22 cellular contexts compared by ENCODE assay signal in genomic region chr13:30164141-30164540, GRCh38.
"Had no signal": no experiment of that assay in that cellular context is flagged by ENCODE, and none has a peak within 500 bp of the region (broad histone marks: within the 10 kb centered on the region; RNA-seq: fewer than 3 reads in every experiment).

No MANE protein-coding gene starts in this region.

- H3K27ac ChIP-seq: coronary artery, epithelial cell of prostate, esophagus muscularis mucosa, gastroesophageal sphincter, neural progenitor cell, ovary, suprapubic skin, thyroid gland, upper lobe of left lung, uterus had no signal

- H3K27me3 ChIP-seq: esophagus muscularis mucosa, gastroesophageal sphincter, neural progenitor cell, ovary, suprapubic skin, thyroid gland, upper lobe of left lung, uterus had no signal

- H2AFZ ChIP-seq: neural progenitor cell had no signal

- H3K36me3 Mint-ChIP-seq: mesothelial cell of epicardium, natural killer cell had no signal

- H3K36me3 ChIP-seq: esophagus muscularis mucosa, gastroesophageal sphincter, neural progenitor cell, ovary, suprapubic skin, thyroid gland, upper lobe of left lung, uterus had no signal

- FAIRE-seq: endometrium, small intestine had no signal

- H3K27ac Mint-ChIP-seq: mesothelial cell of epicardium, natural killer cell, neural progenitor cell had no signal

- H3K4me3 Mint-ChIP-seq: mesothelial cell of epicardium, natural killer cell, neural progenitor cell had no signal

- DNase-seq: effector memory CD4-positive, alpha-beta T cell; foreskin fibroblast; glutamatergic neuron; islet precursor cell; natural killer cell; nucleus accumbens; ovary; right cardiac atrium; small intestine; stimulated activated CD4-positive, alpha-beta T cell treated with anti-CD3 and anti-CD28 coated beads, Interleukin-12 subunit alpha, Interleukin-12 subunit beta, amount 100 ng/mL, for 4 hours; stimulated activated naive CD4-positive, alpha-beta T cell treated with Interleukin-2 at 50 U/mL for 16 hours; thyroid gland; upper lobe of left lung; uterus had no signal

- H3K4me2 ChIP-seq: neural progenitor cell had no signal

- H3K9me3 ChIP-seq: esophagus muscularis mucosa, gastroesophageal sphincter, ovary, suprapubic skin, thyroid gland, upper lobe of left lung, uterus had no signal

- H3K9ac ChIP-seq: neural progenitor cell had no signal

- H3K4me1 ChIP-seq: gastroesophageal sphincter, uterus had no signal

- H3K4me3 ChIP-seq: coronary artery, esophagus muscularis mucosa, gastroesophageal sphincter, neural progenitor cell, ovary, suprapubic skin, thyroid gland, upper lobe of left lung, uterus had no signal
